Comparison of ENCODE assay signal across 13 cellular contexts in genomic region chr3:25478964-25479726, GRCh38. TPM values are rescaled to one million over a fixed set of nuclear protein-coding genes. Genes with fewer than 3 reads are reported as not detected.
"Had no signal": no experiment of that assay in that cellular context is flagged by ENCODE, and none has a peak within 500 bp of the region (broad histone marks: within the 10 kb centered on the region; RNA-seq: fewer than 3 reads in every experiment).

No MANE protein-coding gene starts in this region.

- H3K9ac ChIP-seq: parathyroid adenoma had no signal

- H3K9me3 ChIP-seq: breast epithelium, SJSA1 had no signal

- H2AFZ ChIP-seq: parathyroid adenoma had no signal

- H3K36me3 ChIP-seq: breast epithelium, SJSA1 had no signal

- H3K27me3 ChIP-seq: breast epithelium, SJSA1 had no signal

- H3K79me2 ChIP-seq: parathyroid adenoma had no signal

- ATAC-seq: stimulated activated naive B cell treated with anti-CD40 and anti-IgM and Interleukin-4, amounts not matched to agents 10 μg/mL and 1 μg/mL and 100 μg/mL, for 72 hours had no signal

- H3K4me3 ChIP-seq: breast epithelium, SJSA1 had no signal

- DNase-seq: activated CD4-positive, alpha-beta T cell treated with anti-CD3 and anti-CD28 coated beads, Interleukin-2, amount 10 ng/mL, durations not matched to agents 7 days and 5 days; activated CD8-positive, alpha-beta memory T cell treated with anti-CD3 and anti-CD28 coated beads, Interleukin-2, amount 50 U/mL, for 48 hours; activated gamma-delta T cell treated with Interleukin-2 at 50 U/mL for 16 hours; activated naive CD8-positive, alpha-beta T cell treated with anti-CD3 and anti-CD28 coated beads for 36 hours; foreskin fibroblast; glutamatergic neuron; naive B cell; stimulated activated CD4-positive, alpha-beta T cell treated with anti-CD3 and anti-CD28 coated beads, Interleukin-2, amount 100 ng/mL, for 48 hours; stimulated activated naive B cell treated with anti-CD40 and anti-IgM and Interleukin-4, amounts not matched to agents 10 μg/mL and 1 μg/mL and 100 μg/mL, for 72 hours had no signal

- H3K27ac ChIP-seq: parathyroid adenoma, SJSA1 had no signal

- H3K4me1 ChIP-seq: breast epithelium, parathyroid adenoma had no signal

RNA-seq across cellular contexts. Expression of gene RARB, which starts 51.1 kb away (rescaled TPM):
- total RNA-seq: activated CD4-positive, alpha-beta T cell treated with anti-CD3 and anti-CD28 coated beads, Interleukin-2, amount 10 ng/mL, durations not matched to agents 7 days and 5 days; activated naive CD8-positive, alpha-beta T cell treated with anti-CD3 and anti-CD28 coated beads for 36 hours; mononuclear cell had no signal
